Comparison of ENCODE assay signal across 8 cellular contexts in the genomic region with DNA sequence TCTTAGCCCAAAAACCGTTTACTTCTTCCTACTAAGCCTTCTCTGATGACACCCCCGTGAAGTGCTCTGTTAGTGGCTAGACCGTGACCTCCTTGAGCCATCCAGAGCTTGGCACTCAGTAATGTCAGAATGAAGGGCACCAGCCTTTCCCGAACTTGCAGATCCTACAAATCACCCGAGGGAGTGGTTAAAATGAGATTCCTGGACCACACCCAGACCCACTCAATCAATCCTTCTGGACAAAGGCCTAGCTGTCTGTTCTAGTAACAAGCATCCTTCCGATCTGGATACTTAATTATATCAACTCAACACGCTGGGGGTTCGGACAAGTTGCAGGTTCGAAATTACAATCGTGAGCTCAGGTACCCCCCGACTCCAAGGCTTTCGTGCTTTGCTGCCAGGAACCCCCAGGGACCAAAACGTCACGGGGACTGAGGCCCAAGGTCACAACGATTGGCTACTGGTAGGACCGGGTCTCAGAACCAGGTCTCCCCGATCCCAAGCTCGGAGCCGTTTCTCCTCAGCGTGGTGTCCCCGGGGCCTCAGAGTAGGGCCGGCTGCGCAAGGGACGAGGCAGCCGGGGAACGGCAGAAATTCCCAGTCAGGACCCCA. TPM values are rescaled to one million over a fixed set of nuclear protein-coding genes. Genes with fewer than 3 reads are reported as not detected.
DNase-seq lines count a peak whose midpoint lies in the region; ATAC-seq and TF ChIP-seq lines count a peak whose summit lies in the region.

No MANE protein-coding gene starts in this region.

- peaks cover 9% of the 10 kb centered on the region for H3K36me3 Mint-ChIP-seq in stimulated activated effector memory CD8-positive, alpha-beta T cell treated with anti-CD3 and anti-CD28 coated beads, Interleukin-12 subunit alpha, Interleukin-12 subunit beta, amount 100 ng/mL, for 72 hours

- peaks cover 42% of the 10 kb centered on the region for H3K36me3 ChIP-seq in RWPE2 (ENCODE audit: low read depth)

- peak overlapping the region; percentile 93 for H3K27ac Mint-ChIP-seq in stimulated activated effector memory CD8-positive, alpha-beta T cell treated with anti-CD3 and anti-CD28 coated beads, Interleukin-12 subunit alpha, Interleukin-12 subunit beta, amount 100 ng/mL, for 72 hours

- DNase-seq in Caki2 (ENCODE audit: low read depth): peak; percentile 14
- no peak for DNase-seq in RWPE2 (ENCODE audit: low spot score)
- peak; percentile 36 for DNase-seq in cerebellar cortex (ENCODE audit: low spot score)
- peak; percentile 58 for DNase-seq in left lobe of liver (ENCODE audit: low spot score)
- DNase-seq in stimulated activated effector memory CD8-positive, alpha-beta T cell treated with anti-CD3 and anti-CD28 coated beads, Interleukin-12 subunit alpha, Interleukin-12 subunit beta, amount 100 ng/mL, for 72 hours (ENCODE audit: low spot score in 2 of 2): peak in 1 of 2 donors; percentile 6
- no peak for DNase-seq in NCI-H526 treated with DMSO at 0.1 percent for 48 hours (lab: John Stamatoyannopoulos, UW)

- no peaks in the 10 kb centered on the region for H3K27me3 ChIP-seq in RWPE2 (ENCODE audit: insufficient read depth, poor library complexity, severe bottlenecking)

- in situ Hi-C loops in Caki2 (cut with HindIII; ENCODE audit: low pct_unique_long_range_greater_than_20kb, low sequenced_read_pairs): no loop called here

- peak overlapping the region; percentile 86 for H3K4me3 ChIP-seq in RWPE2 (ENCODE audit: severe bottlenecking)

- peak overlapping the region; percentile 85 for H3K4me3 Mint-ChIP-seq in stimulated activated effector memory CD8-positive, alpha-beta T cell treated with anti-CD3 and anti-CD28 coated beads, Interleukin-12 subunit alpha, Interleukin-12 subunit beta, amount 100 ng/mL, for 72 hours

- H3K4me1 Mint-ChIP-seq in stimulated activated effector memory CD8-positive, alpha-beta T cell treated with anti-CD3 and anti-CD28 coated beads, Interleukin-12 subunit alpha, Interleukin-12 subunit beta, amount 100 ng/mL, for 72 hours: peaks cover 13% of the 10 kb centered on the region

- H3K4me1 ChIP-seq in RWPE2 (ENCODE audit: insufficient read depth, poor library complexity, severe bottlenecking): peaks cover 2% of the 10 kb centered on the region

- no peak for TF ChIP-seq CTCF in RWPE2 (IDR thresholded peaks at IDR 0.05; ENCODE audit: poor library complexity, severe bottlenecking)

- H3K27ac ChIP-seq in RWPE2 (ENCODE audit: poor library complexity, severe bottlenecking): peak overlapping the region; percentile 60

- H3K9me3 ChIP-seq in RWPE2 (ENCODE audit: severe bottlenecking): no peaks in the 10 kb centered on the region

- ATAC-seq in GM19438 (IDR thresholded peaks at IDR 0.05; ENCODE audit: low read depth, unreplicated experiment): peak; percentile 40
- peak; percentile 20 for ATAC-seq in HG03469 (IDR thresholded peaks at IDR 0.05; ENCODE audit: unreplicated experiment)
- ATAC-seq in RWPE2 (ENCODE audit: low read depth): peak; percentile 15; the same call in 2 of the 3 replicates
- peak; percentile 25 for ATAC-seq in left lobe of liver
- ATAC-seq in stimulated activated effector memory CD8-positive, alpha-beta T cell treated with anti-CD3 and anti-CD28 coated beads, Interleukin-12 subunit alpha, Interleukin-12 subunit beta, amount 100 ng/mL, for 72 hours: peak; percentile 33

- H3K9me3 Mint-ChIP-seq in stimulated activated effector memory CD8-positive, alpha-beta T cell treated with anti-CD3 and anti-CD28 coated beads, Interleukin-12 subunit alpha, Interleukin-12 subunit beta, amount 100 ng/mL, for 72 hours: no peaks in the 10 kb centered on the region

RNA-seq across cellular contexts. Expression of a gene that starts 0.5 kb away (rescaled TPM):
- 89.8 and 130 TPM in 2 replicates for total RNA-seq in Caki2 (2014; rRNA removed; shearing (Covaris generic); ENCODE audit: low replicate concordance)
- 21.3 TPM for total RNA-seq in left lobe of liver

RNA-seq across cellular contexts. Expression of a gene that starts 0.6 kb away (rescaled TPM):
- total RNA-seq in Caki2 (2014; rRNA removed; shearing (Covaris generic); ENCODE audit: low replicate concordance): 92.2 and 114 TPM in 2 replicates
- 64.5 TPM for total RNA-seq in left lobe of liver

RNA-seq across cellular contexts. Expression of a gene that starts 15.8 kb away (rescaled TPM):
- total RNA-seq in Caki2 (2014; rRNA removed; shearing (Covaris generic); ENCODE audit: low replicate concordance): 134 and 225 TPM in 2 replicates
- total RNA-seq in left lobe of liver: 34.1 TPM

RNA-seq across cellular contexts. Expression of a gene that starts 39.7 kb away (rescaled TPM):
- total RNA-seq in Caki2 (2014; rRNA removed; shearing (Covaris generic); ENCODE audit: low replicate concordance): 21.9 and 50.0 TPM in 2 replicates
- 43.9 TPM for total RNA-seq in left lobe of liver

RNA-seq across cellular contexts. Expression of a gene that starts 42.1 kb away (rescaled TPM):
- not detected in 2 replicates for total RNA-seq in Caki2 (2014; rRNA removed; shearing (Covaris generic); ENCODE audit: low replicate concordance)
- not detected for total RNA-seq in left lobe of liver

Comparison
In these comparisons a context has a peak if more than half of its experiments do, and no peak if none do; other contexts are left out.
1. DNase-seq: peak in Caki2 (single experiment), cerebellar cortex (single experiment) and left lobe of liver (single experiment); none in RWPE2 (single experiment) and NCI-H526 treated with DMSO at 0.1 percent for 48 hours (single experiment).
2. Peak in every context shown above with its lines, with median percentiles within 50 percentile points of each other: ATAC-seq.